ENCODE assay signal across 21 cellular contexts in genomic region chr1:78497196-78497595, GRCh38. TPM values are rescaled to one million over a fixed set of nuclear protein-coding genes. Genes with fewer than 3 reads are reported as not detected.
A peak's percentile ranks its signal among the peaks of the same experiment; 100 is the strongest.
DNase-seq lines count a peak whose midpoint lies in the region; ATAC-seq and TF ChIP-seq lines count a peak whose summit lies in the region.
"Had no signal": no experiment of that assay in that cellular context is flagged by ENCODE, and none has a peak within 500 bp of the region (broad histone marks: within the 10 kb centered on the region; RNA-seq: fewer than 3 reads in every experiment).

No MANE protein-coding gene starts in this region.

- DNase-seq in EL (peak; percentile 55), MG63 (no peak), fibroblast of gingiva (ENCODE audit: low read depth) (peak; percentile 43), suprapubic skin (ENCODE audit: low spot score in 2 of 2) (no peak), H7 (no peak), nucleus accumbens (lab: John Stamatoyannopoulos, UW) (no peak)
- DNase-seq: activated T-cell treated with anti-CD3 and anti-CD28 coated beads, Interleukin-2, amount 50 U/mL, for 1 hour; adrenal gland; DMS53; left ventricle myocardium superior; MM.1S; NCI-H1436; NCI-H510A treated with DMSO at 0.1 percent for 48 hours; nephron progenitor cell; stimulated activated naive B cell treated with anti-CD40 and anti-IgM and Interleukin-4, amounts not matched to agents 10 μg/mL and 1 μg/mL and 100 μg/mL, for 72 hours had no signal

- peaks cover 35% of the 10 kb centered on the region for H3K36me3 ChIP-seq in MG63
- no peaks in the 10 kb centered on the region for H3K36me3 ChIP-seq in suprapubic skin
- H3K36me3 ChIP-seq in H7 (replicated peaks; ENCODE audit: control insufficient read depth, insufficient read depth, low read length) = no peaks in the 10 kb centered on the region
- H3K36me3 ChIP-seq: adrenal gland, thoracic aorta had no signal

- no peaks in the 10 kb centered on the region for H3K9me3 ChIP-seq in MG63
- no peaks in the 10 kb centered on the region for H3K9me3 ChIP-seq in suprapubic skin
- H3K9me3 ChIP-seq: adrenal gland, thoracic aorta had no signal

- 46% methylated on average over 4 of the region's 4 CpGs for WGBS in suprapubic skin

- TF ChIP-seq CTCF in suprapubic skin (IDR thresholded peaks at IDR 0.05) = no peak

- no peak overlapping the region for H3K27ac ChIP-seq in suprapubic skin
- H3K27ac ChIP-seq: adrenal gland, thoracic aorta had no signal

- peak overlapping the region; percentile 65 for H3K4me3 ChIP-seq in MG63
- H3K4me3 ChIP-seq in suprapubic skin = peak overlapping the region; percentile 10
- no peak overlapping the region for H3K4me3 ChIP-seq in H7 (ENCODE audit: insufficient read depth, low read depth, low read length)
- H3K4me3 ChIP-seq: thoracic aorta had no signal

- no peak for TF ChIP-seq EP300 in suprapubic skin (IDR thresholded peaks at IDR 0.05)

- no peaks in the 10 kb centered on the region for H3K4me1 ChIP-seq in suprapubic skin
- H3K4me1 ChIP-seq: adrenal gland had no signal

- TF ChIP-seq POLR2A in suprapubic skin (IDR thresholded peaks at IDR 0.05) = no peak

- H3K27me3 ChIP-seq in MG63 = no peaks in the 10 kb centered on the region
- no peaks in the 10 kb centered on the region for H3K27me3 ChIP-seq in suprapubic skin
- H3K27me3 ChIP-seq in H7 (ENCODE audit: control insufficient read depth, insufficient read depth, low read length) = peaks cover 11% of the 10 kb centered on the region
- H3K27me3 ChIP-seq: adrenal gland had no signal

- ATAC-seq in HG02973 (IDR thresholded peaks at IDR 0.05; ENCODE audit: unreplicated experiment) (no peak), HG02798 (IDR thresholded peaks at IDR 0.05; ENCODE audit: poor library complexity, unreplicated experiment) (no peak)
- ATAC-seq: left ventricle myocardium superior; Right ventricle myocardium inferior; stimulated activated naive B cell treated with anti-CD40 and anti-IgM and Interleukin-4, amounts not matched to agents 10 μg/mL and 1 μg/mL and 100 μg/mL, for 72 hours had no signal

RNA-seq across cellular contexts. Expression of gene PTGFR, which starts 6.4 kb away (rescaled TPM):
- total RNA-seq in MG63 (2014; rRNA removed; shearing (Covaris generic); ENCODE audit: low replicate concordance) = 11.1 and 22.3 TPM in 2 replicates
- 1 to 10 TPM; 2.2 to 5.9 (median 3.2) TPM for total RNA-seq in suprapubic skin
- not detected in 2 replicates for total RNA-seq in H7 (2014; rRNA removed; shearing (Covaris generic))
- total RNA-seq: B cell, progenitor cell of endocrine pancreas had no signal

Comparison
In these comparisons a context has a peak if more than half of its experiments do, and no peak if none do; other contexts are left out.
1. DNase-seq: peak in EL (single experiment) and fibroblast of gingiva (single experiment); none in MG63 (single experiment), suprapubic skin (0 of 2), H7 (single experiment) and nucleus accumbens (0 of 56).